In the genomic region with DNA sequence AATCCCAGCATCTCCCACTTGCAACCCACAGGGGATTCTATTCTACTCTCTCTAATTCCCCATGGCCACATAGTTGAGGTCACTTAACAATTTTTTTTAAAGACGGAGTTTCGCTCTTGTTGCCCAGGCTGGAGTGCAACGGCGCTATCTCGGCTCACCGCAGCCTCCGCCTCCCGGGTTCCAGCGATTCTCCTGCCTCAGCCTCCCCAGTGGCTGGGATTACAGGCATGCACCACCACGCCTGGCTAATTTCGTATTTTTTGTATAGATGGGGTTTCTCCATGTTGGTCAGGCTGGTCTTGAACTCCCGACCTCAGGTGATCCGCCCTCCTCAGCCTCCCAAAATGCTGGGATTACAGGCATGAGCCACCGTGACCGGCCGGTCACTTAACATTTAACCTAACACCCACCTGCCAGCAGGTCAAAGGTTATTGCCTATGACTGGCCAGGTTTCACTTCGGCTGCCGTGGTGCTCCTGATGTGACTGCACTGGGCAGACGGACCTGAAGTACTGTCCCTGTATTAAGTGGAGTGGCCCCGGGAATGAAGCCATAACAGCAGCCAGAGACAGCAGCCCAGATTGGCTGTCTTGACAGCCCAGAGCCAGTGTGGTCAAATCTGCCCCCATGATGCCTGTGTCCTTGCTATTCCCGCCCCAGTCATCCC, we compare ENCODE assay signal across 13 cellular contexts. TPM values are rescaled to one million over a fixed set of nuclear protein-coding genes. Genes with fewer than 3 reads are reported as not detected.
DNase-seq lines count a peak whose midpoint lies in the region; ATAC-seq, FAIRE-seq and TF ChIP-seq lines count a peak whose summit lies in the region.
"Not testable (repeated sequence)": the region's sequence is repeated elsewhere in the genome, so short reads cannot be mapped to it uniquely, and the experiment has no call there.
"Had no signal": no experiment of that assay in that cellular context is flagged by ENCODE, and none has a peak within 500 bp of the region (broad histone marks: within the 10 kb centered on the region; RNA-seq: fewer than 3 reads in every experiment).

No MANE protein-coding gene starts in this region.

- peaks cover 14 to 23% (median 14%) of the 10 kb centered on the region in 3 donors for H3K4me1 Mint-ChIP-seq in T-cell

- not testable (repeated sequence) for H3K79me2 ChIP-seq in MM.1S (ENCODE audit: low read length)

- not testable (repeated sequence) for TF ChIP-seq POLR2A in body of pancreas (IDR thresholded peaks at IDR 0.05)

- H3K4me3 Mint-ChIP-seq in T-cell: peak overlapping the region in 2 of 3 donors; percentile 72 to 74

- H3K36me3 ChIP-seq in MM.1S (replicated peaks; ENCODE audit: insufficient read depth, low read length); body of pancreas (replicated peaks in 1 of 2; ENCODE audit: insufficient read depth in 1 of 2, low read depth in 2 of 2); iPS-15b (ENCODE audit: control insufficient read depth, insufficient read depth, low read length); muscle layer of duodenum (ENCODE audit: control insufficient read depth in 1 of 2, insufficient read depth in 2 of 2, low read length in 2 of 2); small intestine (ENCODE audit: control insufficient read depth in 2 of 2, insufficient read depth in 2 of 2, low read length in 2 of 2): not testable (repeated sequence)

- H3K27me3 Mint-ChIP-seq in T-cell: not testable (repeated sequence)

- TF ChIP-seq CTCF in MM.1S (IDR thresholded peaks at IDR 0.05; ENCODE audit: low read length); body of pancreas (IDR thresholded peaks at IDR 0.05): not testable (repeated sequence)

- POLR2A ChIA-PET in T-cell (lab: Charles Lee): not testable (repeated sequence)

- H3K9ac ChIP-seq in MM.1S (ENCODE audit: low read length); iPS-15b (ENCODE audit: low read depth, low read length): not testable (repeated sequence)

- 83 to 90% methylated on average over 21 of the region's 21 CpGs for WGBS in body of pancreas, 2 donors
- 63 to 85% (median 72%) methylated on average over 21 of the region's 21 CpGs for WGBS in small intestine, 3 donors

- peak overlapping the region; percentile 71; the same call in 1 of the 2 replicates for H3K4me2 ChIP-seq in MM.1S (ENCODE audit: low read depth, low read length)

- H3K36me3 Mint-ChIP-seq in T-cell: not testable (repeated sequence)

- H3K4me3 ChIP-seq in MM.1S (ENCODE audit: low read length); body of pancreas; small intestine (ENCODE audit: low read depth in 1 of 2, low read length in 2 of 2): not testable (repeated sequence)
- H3K4me3 ChIP-seq in iPS-15b (ENCODE audit: low read depth, low read length) (peak overlapping the region; percentile 55), muscle layer of duodenum (ENCODE audit: low read depth in 1 of 2, low read length in 2 of 2) (peak overlapping the region; percentile 47 to 55)

- H4K20me1 ChIP-seq in MM.1S (ENCODE audit: insufficient read depth, low read length): not testable (repeated sequence)

- ATAC-seq in T-cell (replicated peaks in 1 of 4); body of pancreas: not testable (repeated sequence)

- peaks cover 20% of the 10 kb centered on the region for H3F3A ChIP-seq in MM.1S (ENCODE audit: insufficient read depth, low read length)

- DNase-seq in DMS53 (lab: John Stamatoyannopoulos, UW) (peak; percentile 22), small intestine (peak; percentile 21)
- DNase-seq in MM.1S, T-cell, body of pancreas: not testable (repeated sequence)

- not testable (repeated sequence) for H3K27ac Mint-ChIP-seq in T-cell

- CTCF ChIA-PET in T-cell (lab: Charles Lee): interaction anchor here (0.5 to 0.6 kb wide), 3 partner anchors 20 to 993 kb away, joined by 4 to 5 read pairs (median 5); no protein-coding TSS in a partner anchor

- not testable (repeated sequence) for H3K27ac ChIP-seq in MM.1S (ENCODE audit: low read length); muscle layer of duodenum (ENCODE audit: low read length)
- H3K27ac ChIP-seq in body of pancreas: peak overlapping the region; percentile 72 to 84 (median 78)
- H3K27ac ChIP-seq in small intestine (ENCODE audit: low read depth in 1 of 2, low read length in 1 of 2): peak overlapping the region; percentile 25 to 79

- H3K9me3 Mint-ChIP-seq in T-cell: not testable (repeated sequence)

- H3K9me2 ChIP-seq in MM.1S (replicated peaks; ENCODE audit: insufficient read depth, low read length): not testable (repeated sequence)

- peaks cover 53% of the 10 kb centered on the region for H3K4me1 ChIP-seq in MM.1S (ENCODE audit: low read length)
- peaks cover 26% of the 10 kb centered on the region for H3K4me1 ChIP-seq in body of pancreas
- not testable (repeated sequence) for H3K4me1 ChIP-seq in iPS-15b (ENCODE audit: control insufficient read depth, insufficient read depth, low read length); small intestine (ENCODE audit: control insufficient read depth in 2 of 2, insufficient read depth in 1 of 2, low read depth in 1 of 2, low read length in 1 of 2)
- peaks cover 0 to 11% of the 10 kb centered on the region in 2 donors for H3K4me1 ChIP-seq in muscle layer of duodenum (ENCODE audit: control insufficient read depth in 1 of 2, insufficient read depth in 2 of 2, low read length in 2 of 2)

- intact Hi-C loops in body of pancreas (cut with DNase I): loop anchor here (10.0 kb wide), 1 partner anchor 191 kb away; the partner anchor contains the start of gene TRAF5

- peak overlapping the region; percentile 90 for H2AFZ ChIP-seq in MM.1S (ENCODE audit: low read length)

- not testable (repeated sequence) for H3K9me3 ChIP-seq in MM.1S (replicated peaks; ENCODE audit: insufficient read depth, low read length); body of pancreas; iPS-15b (ENCODE audit: control insufficient read depth, insufficient read depth, low read length); muscle layer of duodenum (ENCODE audit: control insufficient read depth in 1 of 2, low read length in 2 of 2); small intestine (ENCODE audit: control insufficient read depth, low read depth)

- FAIRE-seq in small intestine (lab: Jason Lieb, UNC): not testable (repeated sequence)

- H3K27me3 ChIP-seq in MM.1S (replicated peaks; ENCODE audit: insufficient read depth, low read length); body of pancreas; muscle layer of duodenum (ENCODE audit: low read depth, low read length); small intestine (ENCODE audit: control insufficient read depth in 2 of 2, insufficient read depth in 2 of 2, low read length in 2 of 2): not testable (repeated sequence)
- peaks cover 14% of the 10 kb centered on the region for H3K27me3 ChIP-seq in iPS-15b (ENCODE audit: control insufficient read depth, insufficient read depth, low read length)

RNA-seq across cellular contexts. Expression of gene RD3, which starts 24.3 kb away (rescaled TPM):
- total RNA-seq in T-cell: not detected
- total RNA-seq in body of pancreas: not detected
- under 1 TPM in 1 of 3 donors, not detected in 2; 0.72 TPM for polyA plus RNA-seq in small intestine
- total RNA-seq: H7; HT-29; lung microvascular endothelial cell; NCI-H460; renal cortical epithelial cell; T-helper 1 cell treated with Interleukin-12 subunit alpha and Interleukin-12 subunit beta and Interleukin-4 antibody, amounts not matched to agents 30 ng/mL and 1 ng/mL, for 36 hours had no signal
